In genomic region chr19:46713781-46714522, GRCh38 we compare ENCODE assay signal across 8 cellular contexts. TPM values are rescaled to one million over a fixed set of nuclear protein-coding genes. Genes with fewer than 3 reads are reported as not detected.
DNase-seq lines count a peak whose midpoint lies in the region; ATAC-seq and TF ChIP-seq lines count a peak whose summit lies in the region.

No MANE protein-coding gene starts in this region.

- H3K4me3 ChIP-seq in GM12865 (ENCODE audit: low read depth, low read length) (peak overlapping the region; percentile 97), kidney epithelial cell (ENCODE audit: low read depth, low read length) (peak overlapping the region; percentile 62)

- ATAC-seq in GM21529 (IDR thresholded peaks at IDR 0.05; ENCODE audit: unreplicated experiment), result no peak
- no peak for ATAC-seq in GM18519 (IDR thresholded peaks at IDR 0.05; ENCODE audit: low FRiP score, unreplicated experiment)

- peak; percentile 81 for DNase-seq in GM12865 (ENCODE audit: low read depth)
- peak; percentile 44 to 52 for DNase-seq in NCI-H187 (lab: John Stamatoyannopoulos, UW)
- peak in 3 of 4 experiments; percentile 46 to 71 (median 59) for DNase-seq in activated CD4-positive, CD25-positive, alpha-beta regulatory T cell (lab: John Stamatoyannopoulos, UW)
- peak in 50 of 61 donors; percentile 6 to 94 (median 54) for DNase-seq in caudate nucleus (lab: John Stamatoyannopoulos, UW)
- no peak for DNase-seq in kidney epithelial cell (ENCODE audit: low read depth)
- peak; percentile 52 to 60 for DNase-seq in stimulated activated CD4-positive, alpha-beta T cell treated with anti-CD3 and anti-CD28 coated beads, Interleukin-15, amount 100 ng/mL, for 48 hours (ENCODE audit: low read depth in 2 of 2)

- peaks cover 3% of the 10 kb centered on the region for H3K36me3 ChIP-seq in kidney epithelial cell (ENCODE audit: control insufficient read depth, insufficient read depth, low read length)

- no peaks in the 10 kb centered on the region for H3K27me3 ChIP-seq in kidney epithelial cell (ENCODE audit: control insufficient read depth, insufficient read depth, low read length)

- TF ChIP-seq CTCF in GM12865 (IDR thresholded peaks at IDR 0.05; ENCODE audit: insufficient read depth, low read depth, low read length, missing control alignments) (no peak), kidney epithelial cell (IDR thresholded peaks at IDR 0.05; ENCODE audit: insufficient read depth, low read length, poor library complexity, severe bottlenecking) (no peak)

- peak overlapping the region; percentile 86 for H3K27ac ChIP-seq in caudate nucleus (ENCODE audit: low read depth, low read length)

RNA-seq across cellular contexts. Expression of gene PRKD2, which starts 3.0 kb away (rescaled TPM):
- total RNA-seq in kidney epithelial cell, result 52.4 and 63.6 TPM in 2 replicates

RNA-seq across cellular contexts. Expression of gene FKRP, which starts 31.9 kb away (rescaled TPM):
- total RNA-seq in kidney epithelial cell, result 25.7 and 41.7 TPM in 2 replicates

RNA-seq across cellular contexts. Expression of gene STRN4, which starts 32.3 kb away (rescaled TPM):
- 111 and 117 TPM in 2 replicates for total RNA-seq in kidney epithelial cell

RNA-seq across cellular contexts. Expression of gene DACT3, which starts 53.0 kb away (rescaled TPM):
- total RNA-seq in kidney epithelial cell, result 0.14 and 0.33 TPM in 2 replicates
